21 cellular contexts compared by ENCODE assay signal in genomic region chr15:37086521-37086920, GRCh38. TPM values are rescaled to one million over a fixed set of nuclear protein-coding genes. Genes with fewer than 3 reads are reported as not detected.
DNase-seq lines count a peak whose midpoint lies in the region; ATAC-seq and TF ChIP-seq lines count a peak whose summit lies in the region.
"Had no signal": no experiment of that assay in that cellular context is flagged by ENCODE, and none has a peak within 500 bp of the region (broad histone marks: within the 10 kb centered on the region; RNA-seq: fewer than 3 reads in every experiment).

No MANE protein-coding gene starts in this region.

- H2BK120ac ChIP-seq in IMR-90 (ENCODE audit: low read depth, low read length): no peak overlapping the region

- H3K9me3 ChIP-seq in IMR-90 (ENCODE audit: control insufficient read depth, insufficient read depth, low read length): no peaks in the 10 kb centered on the region
- H3K9me3 ChIP-seq in adrenal gland (replicated peaks in 1 of 3): no peaks in the 10 kb centered on the region
- H3K9me3 ChIP-seq in esophagus squamous epithelium: no peaks in the 10 kb centered on the region
- H3K9me3 ChIP-seq: Caco-2, prostate gland had no signal

- no peak overlapping the region for H4K91ac ChIP-seq in IMR-90 (ENCODE audit: insufficient read depth, low read depth, low read length)

- H3K18ac ChIP-seq in IMR-90 (ENCODE audit: low read depth, low read length): no peak overlapping the region

- H2BK20ac ChIP-seq in IMR-90 (ENCODE audit: low read depth, low read length): no peak overlapping the region

- POLR2A ChIA-PET in IMR-90 (lab: Charles Lee; ENCODE audit: unreplicated experiment): no interaction called here

- no peak overlapping the region for H2BK15ac ChIP-seq in IMR-90 (ENCODE audit: low read depth, low read length)

- H3K27me3 ChIP-seq in IMR-90 (ENCODE audit: control insufficient read depth, insufficient read depth, low read length) (no peaks in the 10 kb centered on the region), adrenal gland (no peaks in the 10 kb centered on the region), esophagus squamous epithelium (no peaks in the 10 kb centered on the region)

- H3K9me1 ChIP-seq in IMR-90 (ENCODE audit: insufficient read depth, low read length): peaks cover 4% of the 10 kb centered on the region; the same call in 1 of the 2 replicates

- no peak for TF ChIP-seq RAD21 in IMR-90 (IDR thresholded peaks at IDR 0.05; ENCODE audit: low read length)

- ATAC-seq in IMR-90 (ENCODE audit: low read depth) (no peak; the same call in 1 of the 2 replicates), sciatic nerve (peak; percentile 48), HG03280 (IDR thresholded peaks at IDR 0.05; ENCODE audit: unreplicated experiment) (no peak)

- no peak overlapping the region for H2AK5ac ChIP-seq in IMR-90 (ENCODE audit: low read depth, low read length)

- H3K79me1 ChIP-seq in IMR-90 (ENCODE audit: low read depth in 1 of 2, low read length in 2 of 2): peaks cover 22 to 54% of the 10 kb centered on the region in 2 experiments

- TF ChIP-seq CTCF in IMR-90 (conservative IDR thresholded peaks at IDR 0.05; ENCODE audit: low read depth, low read length) (no peak), adrenal gland (IDR thresholded peaks at IDR 0.05) (no peak), esophagus squamous epithelium (IDR thresholded peaks at IDR 0.05) (no peak)

- H3K4me1 ChIP-seq in IMR-90 (ENCODE audit: control insufficient read depth, insufficient read depth, low read length) (peaks cover 6% of the 10 kb centered on the region), adrenal gland (replicated peaks in 1 of 2) (peaks cover 27 to 71% of the 10 kb centered on the region in 2 donors), esophagus squamous epithelium (peaks cover 4 to 39% (median 8%) of the 10 kb centered on the region in 3 donors)

- H4K8ac ChIP-seq in IMR-90 (ENCODE audit: low read depth in 2 of 2, low read length in 2 of 2): no peak overlapping the region

- H3K4me2 ChIP-seq in IMR-90 (ENCODE audit: low read depth, low read length): no peak overlapping the region

- no peak overlapping the region for H3K9ac ChIP-seq in IMR-90 (ENCODE audit: low read depth, low read length)

- no peak overlapping the region for H3K27ac ChIP-seq in IMR-90 (ENCODE audit: insufficient read depth, low read length)
- peak overlapping the region in 3 of 5 donors; percentile 3 to 42 (median 9) for H3K27ac ChIP-seq in adrenal gland
- peak overlapping the region in 3 of 4 donors; percentile 31 to 42 (median 41) for H3K27ac ChIP-seq in esophagus squamous epithelium
- H3K27ac ChIP-seq: RWPE1 had no signal

- H2BK5ac ChIP-seq in IMR-90 (ENCODE audit: low read depth, low read length, poor library complexity, severe bottlenecking): no peak overlapping the region

- H3K36me3 ChIP-seq in IMR-90 (ENCODE audit: control insufficient read depth, insufficient read depth, low read length) (peaks cover 29% of the 10 kb centered on the region), adrenal gland (replicated peaks in 1 of 2) (peaks cover 0 to 36% of the 10 kb centered on the region in 2 donors), esophagus squamous epithelium (peaks cover 0 to 53% (median 10%) of the 10 kb centered on the region in 3 donors)
- H3K36me3 ChIP-seq: prostate gland had no signal

- TF ChIP-seq POLR2A in IMR-90 (IDR thresholded peaks at IDR 0.05; ENCODE audit: low read depth, low read length) (no peak), adrenal gland (IDR thresholded peaks at IDR 0.05) (no peak), esophagus squamous epithelium (IDR thresholded peaks at IDR 0.05) (no peak)

- DNase-seq in IMR-90: peak; percentile 7
- DNase-seq in adrenal gland: no peak
- DNase-seq in esophagus squamous epithelium (lab: John Stamatoyannopoulos, UW): no peak
- no peak for DNase-seq in sciatic nerve (ENCODE audit: low spot score)
- no peak for DNase-seq in NCI-H2029 (lab: John Stamatoyannopoulos, UW)
- DNase-seq in stimulated activated CD4-positive, alpha-beta T cell treated with anti-CD3 and anti-CD28 coated beads, Interleukin-2, amount 100 ng/mL, for 48 hours: no peak
- DNase-seq: activated CD4-positive, alpha-beta T cell treated with anti-CD3 and anti-CD28 coated beads, Interleukin-2, amount 50 U/mL, for 1 hour; activated naive CD4-positive, alpha-beta T cell treated with anti-CD3 and anti-CD28 coated beads, Interleukin-2, amount 50 U/mL, for 16 hours; C1 segment of cervical spinal cord; Caco-2; cerebellar nuclear complex; NCI-H1105 treated with DMSO at 0.1 percent for 48 hours; NCI-H2029 treated with DMSO at 0.1 percent for 48 hours; NCI-H345; NCI-H774; small intestine; stimulated activated CD4-positive, alpha-beta T cell treated with anti-CD3 and anti-CD28 coated beads, Interleukin-2, amount 100 ng/mL, for 24 hours had no signal

- no peak overlapping the region for H4K5ac ChIP-seq in IMR-90 (ENCODE audit: low read depth, low read length)

- BruUV-seq in IMR-90 (replicated peaks; lab: Mats Ljungman, UMichigan): no TSS peak

- no peak overlapping the region for H3K23ac ChIP-seq in IMR-90 (ENCODE audit: low read depth, low read length)

- H3K4me3 ChIP-seq in IMR-90 (ENCODE audit: insufficient read depth, low read depth, low read length): no peak overlapping the region
- H3K4me3 ChIP-seq in adrenal gland: no peak overlapping the region
- H3K4me3 ChIP-seq in esophagus squamous epithelium: no peak overlapping the region
- H3K4me3 ChIP-seq: prostate gland had no signal

- H3K14ac ChIP-seq in IMR-90 (replicated peaks; ENCODE audit: low read depth, low read length): no peak overlapping the region

- in situ Hi-C loops in IMR-90 (cut with MboI; ENCODE audit: low sequenced_read_pairs): no loop called here

- dilution Hi-C loops in IMR-90 (cut with HindIII; ENCODE audit: low sequenced_read_pairs, unreplicated experiment): no loop called here

- no CpG with 5 or more reads among the region's 1 CpG for WGBS in IMR-90 (ENCODE audit: extremely low coverage in 2 of 2, insufficient read length in 1 of 2), 2 experiments
- WGBS in adrenal gland, 4 donors: 35 to 42% (median 38%) methylated on average over 1 of the region's 1 CpG
- WGBS in esophagus squamous epithelium, 2 donors: 75 to 92% methylated on average over 1 of the region's 1 CpG

- CTCF ChIA-PET in IMR-90 (lab: Yijun Ruan, JAX): interaction anchor here (1.0 kb wide), 2 partner anchors 262 to 1576 kb away, joined by 3 read pairs; no protein-coding TSS in a partner anchor

- H4K20me1 ChIP-seq in IMR-90 (ENCODE audit: insufficient read depth, low read length): peaks cover 14% of the 10 kb centered on the region; the same call in 1 of the 2 replicates

- no peak overlapping the region for H2AK9ac ChIP-seq in IMR-90 (replicated peaks; ENCODE audit: low read depth, low read length, poor library complexity)

- no peak overlapping the region for H3K56ac ChIP-seq in IMR-90 (ENCODE audit: extremely low read depth, insufficient read depth, low read length)

- H3K4ac ChIP-seq in IMR-90 (ENCODE audit: low read depth, low read length): no peak overlapping the region

- H2AFZ ChIP-seq in IMR-90 (replicated peaks; ENCODE audit: low read length, poor library complexity): no peak overlapping the region

- intact Hi-C loops in IMR-90 (cut with micrococcal nuclease): no loop called here
- intact Hi-C loops in adrenal gland (cut with DNase I): no loop called here
- intact Hi-C loops in esophagus squamous epithelium (cut with DNase I): no loop called here
- intact Hi-C loops in sciatic nerve (cut with DNase I): no loop called here

TF ChIP-seq in IMR-90, 13 proteins besides CTCF, POLR2A, EP300 and RAD21:
- TF ChIP-seq, protein P1, sequence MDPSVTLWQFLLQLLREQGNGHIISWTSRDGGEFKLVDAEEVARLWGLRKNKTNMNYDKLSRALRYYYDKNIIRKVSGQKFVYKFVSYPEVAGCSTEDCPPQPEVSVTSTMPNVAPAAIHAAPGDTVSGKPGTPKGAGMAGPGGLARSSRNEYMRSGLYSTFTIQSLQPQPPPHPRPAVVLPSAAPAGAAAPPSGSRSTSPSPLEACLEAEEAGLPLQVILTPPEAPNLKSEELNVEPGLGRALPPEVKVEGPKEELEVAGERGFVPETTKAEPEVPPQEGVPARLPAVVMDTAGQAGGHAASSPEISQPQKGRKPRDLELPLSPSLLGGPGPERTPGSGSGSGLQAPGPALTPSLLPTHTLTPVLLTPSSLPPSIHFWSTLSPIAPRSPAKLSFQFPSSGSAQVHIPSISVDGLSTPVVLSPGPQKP (IDR thresholded peaks at IDR 0.05; ENCODE audit: borderline replicate concordance, low read depth, low read length): no peak
- TF ChIP-seq NFE2L2 (IDR thresholded peaks at IDR 0.05; ENCODE audit: low read depth, low read length) (no peak), MAZ (IDR thresholded peaks at IDR 0.05; ENCODE audit: borderline replicate concordance, low read depth, low read length) (no peak)
- TF ChIP-seq, protein P2, sequence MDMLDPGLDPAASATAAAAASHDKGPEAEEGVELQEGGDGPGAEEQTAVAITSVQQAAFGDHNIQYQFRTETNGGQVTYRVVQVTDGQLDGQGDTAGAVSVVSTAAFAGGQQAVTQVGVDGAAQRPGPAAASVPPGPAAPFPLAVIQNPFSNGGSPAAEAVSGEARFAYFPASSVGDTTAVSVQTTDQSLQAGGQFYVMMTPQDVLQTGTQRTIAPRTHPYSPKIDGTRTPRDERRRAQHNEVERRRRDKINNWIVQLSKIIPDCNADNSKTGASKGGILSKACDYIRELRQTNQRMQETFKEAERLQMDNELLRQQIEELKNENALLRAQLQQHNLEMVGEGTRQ (IDR thresholded peaks at IDR 0.05; ENCODE audit: low read depth, low read length): no peak
TF ChIP-seq in IMR-90: peak in this region for 0.

RNA-seq across cellular contexts. Expression of gene MEIS2, which starts 13.8 kb away (rescaled TPM):
- total RNA-seq in IMR-90 (2012; rRNA removed) (50.3 and 71.3 TPM in 2 replicates), adrenal gland (100 to 1,000 TPM in 3 of 8 donors, 10 to 100 TPM in 5; 45.0 to 139 (median 76.1) TPM), esophagus squamous epithelium (10 to 100 TPM in 2 of 4 donors, 1 to 10 TPM in 2; 6.6 to 26.3 (median 9.9) TPM), sciatic nerve (22.0 TPM)
- polyA plus RNA-seq in IMR-90 (2012; rRNA removed) (59.9 and 70.1 TPM in 2 replicates), adrenal gland (10 to 100 TPM; 36.2 to 75.3 (median 38.4) TPM)
- 41.7 and 74.2 TPM in 2 replicates for polyA plus RNA-seq in IMR-90 (2012; cell fraction: cytosol; rRNA removed)
- 69.5 and 106 TPM in 2 replicates for polyA plus RNA-seq in IMR-90 (2012; cell fraction: nucleus; rRNA removed; ENCODE audit: low replicate concordance)
- total RNA-seq: activated T-helper 1 cell treated with anti-CD3 and anti-CD28 coated beads, Interleukin-12 subunit alpha, Interleukin-12 subunit beta, Interleukin-2, Interleukin-4 antibody, amounts not matched to agents 30 ng/mL and 10 ng/mL and 1 ng/mL, durations not matched to agents 14 hours and 24 hours and 36 hours had no signal
